In the genomic region with DNA sequence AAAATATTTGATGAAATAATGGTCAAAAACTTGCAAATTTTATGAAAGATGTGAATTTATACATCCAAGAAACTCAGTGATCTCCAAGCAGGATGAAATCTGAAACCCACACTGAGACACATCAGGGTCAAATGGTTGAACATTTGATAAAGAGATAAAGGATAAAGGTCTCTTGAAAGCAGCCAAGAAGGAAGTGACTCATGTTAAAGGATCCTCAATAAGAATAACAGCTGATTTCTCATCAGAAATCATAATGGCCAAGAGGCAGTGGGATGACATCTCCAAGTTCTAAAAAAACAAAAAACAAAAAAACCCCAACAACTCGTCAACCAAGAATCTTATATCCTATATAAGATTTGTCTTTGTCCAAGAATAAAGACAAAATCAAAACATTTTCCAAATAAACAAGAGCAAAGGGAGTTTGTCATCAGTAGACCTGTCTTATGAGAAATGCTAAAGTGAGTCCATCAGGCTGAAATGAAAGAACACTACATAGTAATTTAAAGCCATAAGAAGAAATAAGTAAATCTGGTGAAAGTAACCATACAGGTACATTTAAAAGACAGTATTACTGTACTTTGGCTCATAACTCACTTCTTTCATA, we compare ENCODE assay signal across 12 cellular contexts.
A peak's percentile ranks its signal among the peaks of the same experiment; 100 is the strongest.
DNase-seq lines count a peak whose midpoint lies in the region; ATAC-seq lines count a peak whose summit lies in the region.
"Had no signal": no experiment of that assay in that cellular context is flagged by ENCODE, and none has a peak within 500 bp of the region (broad histone marks: within the 10 kb centered on the region; RNA-seq: fewer than 3 reads in every experiment).

No MANE protein-coding gene starts in this region.

- no peak for DNase-seq in activated naive CD4-positive, alpha-beta T cell treated with anti-CD3 and anti-CD28 coated beads for 36 hours
- DNase-seq in RKO (ENCODE audit: low spot score) (peak; percentile 74), epithelial cell of prostate (ENCODE audit: low read depth, low spot score) (no peak), SK-N-DZ (ENCODE audit: low spot score) (no peak)
- no peak for DNase-seq in stimulated activated naive B cell treated with anti-CD40 and anti-IgM and Interleukin-4, amounts not matched to agents 10 μg/mL and 1 μg/mL and 100 μg/mL, for 72 hours
- no peak for DNase-seq in stimulated activated CD4-positive, alpha-beta T cell treated with anti-CD3 and anti-CD28 coated beads, Interleukin-1b, Interleukin-23, amount 100 ng/mL, for 48 hours
- DNase-seq in activated CD4-positive, alpha-beta T cell treated with anti-CD3 and anti-CD28 coated beads for 48 hours: no peak
- DNase-seq: activated B cell treated with CpG ODN at 0.5 μM for 24 hours, RPMI8226 had no signal

- peak overlapping the region; percentile 30 for H3K27ac Mint-ChIP-seq in activated naive CD4-positive, alpha-beta T cell treated with anti-CD3 and anti-CD28 coated beads, Interleukin-2, amount 50 U/mL, for 24 hours
- no peak overlapping the region for H3K27ac Mint-ChIP-seq in activated naive CD4-positive, alpha-beta T cell treated with anti-CD3 and anti-CD28 coated beads for 36 hours
- peak overlapping the region; percentile 5 for H3K27ac Mint-ChIP-seq in stimulated activated naive B cell treated with anti-CD40 and anti-IgM and Interleukin-4, amounts not matched to agents 10 μg/mL and 1 μg/mL and 100 μg/mL, for 72 hours
- H3K27ac Mint-ChIP-seq: activated B cell treated with CpG ODN at 0.5 μM for 24 hours, mesothelial cell of epicardium had no signal

- peaks cover 9% of the 10 kb centered on the region for H3K9me3 Mint-ChIP-seq in activated naive CD4-positive, alpha-beta T cell treated with anti-CD3 and anti-CD28 coated beads, Interleukin-2, amount 50 U/mL, for 24 hours
- H3K9me3 Mint-ChIP-seq in activated naive CD4-positive, alpha-beta T cell treated with anti-CD3 and anti-CD28 coated beads for 36 hours: peaks cover 5% of the 10 kb centered on the region
- H3K9me3 Mint-ChIP-seq in stimulated activated naive B cell treated with anti-CD40 and anti-IgM and Interleukin-4, amounts not matched to agents 10 μg/mL and 1 μg/mL and 100 μg/mL, for 72 hours: peaks cover 2 to 5% of the 10 kb centered on the region in 2 donors

- no peak overlapping the region for H3K4me3 Mint-ChIP-seq in activated naive CD4-positive, alpha-beta T cell treated with anti-CD3 and anti-CD28 coated beads, Interleukin-2, amount 50 U/mL, for 24 hours
- H3K4me3 Mint-ChIP-seq in activated naive CD4-positive, alpha-beta T cell treated with anti-CD3 and anti-CD28 coated beads for 36 hours: no peak overlapping the region
- H3K4me3 Mint-ChIP-seq in stimulated activated naive B cell treated with anti-CD40 and anti-IgM and Interleukin-4, amounts not matched to agents 10 μg/mL and 1 μg/mL and 100 μg/mL, for 72 hours: no peak overlapping the region
- H3K4me3 Mint-ChIP-seq: activated B cell treated with CpG ODN at 0.5 μM for 24 hours, mesothelial cell of epicardium had no signal

- intact Hi-C loops in activated naive CD4-positive, alpha-beta T cell treated with anti-CD3 and anti-CD28 coated beads for 36 hours (cut with micrococcal nuclease): no loop called here

- H3K27ac ChIP-seq in epithelial cell of prostate: peak overlapping the region; percentile 31
- H3K27ac ChIP-seq: prostate gland had no signal

- CTCF ChIA-PET in activated naive CD4-positive, alpha-beta T cell treated with anti-CD3 and anti-CD28 coated beads for 36 hours (lab: Charles Lee): interaction anchor here (0.5 kb wide), 1 partner anchor 48 kb away, joined by 5 read pairs; no protein-coding TSS in a partner anchor

- ATAC-seq in stimulated activated naive B cell treated with anti-CD40 and anti-IgM and Interleukin-4, amounts not matched to agents 10 μg/mL and 1 μg/mL and 100 μg/mL, for 72 hours (replicated peaks): no peak

- H3K4me1 Mint-ChIP-seq in activated naive CD4-positive, alpha-beta T cell treated with anti-CD3 and anti-CD28 coated beads, Interleukin-2, amount 50 U/mL, for 24 hours: peaks cover 24% of the 10 kb centered on the region
- H3K4me1 Mint-ChIP-seq in activated naive CD4-positive, alpha-beta T cell treated with anti-CD3 and anti-CD28 coated beads for 36 hours (ENCODE audit: low read depth): peaks cover 6% of the 10 kb centered on the region
- no peaks in the 10 kb centered on the region for H3K4me1 Mint-ChIP-seq in stimulated activated naive B cell treated with anti-CD40 and anti-IgM and Interleukin-4, amounts not matched to agents 10 μg/mL and 1 μg/mL and 100 μg/mL, for 72 hours
- H3K4me1 Mint-ChIP-seq: activated B cell treated with CpG ODN at 0.5 μM for 24 hours, mesothelial cell of epicardium had no signal

- H3K27me3 Mint-ChIP-seq in activated naive CD4-positive, alpha-beta T cell treated with anti-CD3 and anti-CD28 coated beads, Interleukin-2, amount 50 U/mL, for 24 hours: no peaks in the 10 kb centered on the region
- no peaks in the 10 kb centered on the region for H3K27me3 Mint-ChIP-seq in activated naive CD4-positive, alpha-beta T cell treated with anti-CD3 and anti-CD28 coated beads for 36 hours (ENCODE audit: low read depth)
- no peaks in the 10 kb centered on the region for H3K27me3 Mint-ChIP-seq in stimulated activated naive B cell treated with anti-CD40 and anti-IgM and Interleukin-4, amounts not matched to agents 10 μg/mL and 1 μg/mL and 100 μg/mL, for 72 hours
- H3K27me3 Mint-ChIP-seq: activated B cell treated with CpG ODN at 0.5 μM for 24 hours had no signal

- peaks cover 44% of the 10 kb centered on the region for H3K36me3 Mint-ChIP-seq in activated naive CD4-positive, alpha-beta T cell treated with anti-CD3 and anti-CD28 coated beads, Interleukin-2, amount 50 U/mL, for 24 hours
- peaks cover 56% of the 10 kb centered on the region for H3K36me3 Mint-ChIP-seq in activated naive CD4-positive, alpha-beta T cell treated with anti-CD3 and anti-CD28 coated beads for 36 hours (ENCODE audit: low read depth)
- peaks cover 47 to 69% of the 10 kb centered on the region in 2 donors for H3K36me3 Mint-ChIP-seq in stimulated activated naive B cell treated with anti-CD40 and anti-IgM and Interleukin-4, amounts not matched to agents 10 μg/mL and 1 μg/mL and 100 μg/mL, for 72 hours
